Comparison of ENCODE assay signal across 8 cellular contexts in the genomic region with DNA sequence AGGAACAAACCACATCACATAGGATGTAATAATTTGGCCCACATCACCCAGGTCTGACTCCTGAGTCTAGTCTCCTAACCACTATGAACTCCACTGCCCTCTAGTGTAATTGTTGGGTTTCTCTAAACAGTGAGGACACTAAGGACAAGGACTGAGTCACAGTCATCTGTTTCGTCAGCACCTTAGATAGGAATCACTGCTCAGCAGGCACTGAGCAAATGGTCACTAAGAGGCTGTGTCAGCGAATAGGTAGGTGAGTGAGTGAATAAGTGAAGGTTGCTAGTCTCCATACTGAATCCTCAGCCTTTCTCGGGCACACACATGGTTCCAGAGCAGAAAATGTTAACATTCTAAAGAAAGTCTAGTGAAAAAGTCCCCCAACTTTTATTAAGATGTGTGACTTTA.
A peak's percentile ranks its signal among the peaks of the same experiment; 100 is the strongest.
DNase-seq lines count a peak whose midpoint lies in the region; ATAC-seq, FAIRE-seq and TF ChIP-seq lines count a peak whose summit lies in the region.

No MANE protein-coding gene starts in this region.

- peak; percentile 89 for ATAC-seq in GM21367 (IDR thresholded peaks at IDR 0.05; ENCODE audit: unreplicated experiment)
- peak; percentile 90 for ATAC-seq in Panc1
- ATAC-seq in esophagus mucosa, result peak; percentile 98
- peak; percentile 78 to 87 (median 83) for ATAC-seq in pancreas
- ATAC-seq in HG02610 (IDR thresholded peaks at IDR 0.05; ENCODE audit: unreplicated experiment), result no peak

- intact Hi-C loops in Panc1 (cut with micrococcal nuclease; ENCODE audit: unreplicated experiment), result loop anchor here (10.0 kb wide), 1 partner anchor 416 kb away; no protein-coding TSS in a partner anchor
- intact Hi-C loops in pancreas (cut with DNase I), result no loop called here

- H3K36me3 ChIP-seq in Panc1 (ENCODE audit: control insufficient read depth, insufficient read depth, low read length) (no peaks in the 10 kb centered on the region), pancreas (no peaks in the 10 kb centered on the region)

- DNase-seq in ELR (ENCODE audit: low read depth), result peak; percentile 93
- peak; percentile 90 for DNase-seq in HT1080 (ENCODE audit: low read depth)
- DNase-seq in Panc1 (ENCODE audit: low read depth, low spot score), result peak; percentile 96
- peak in 2 of 6 donors; percentile 22 to 46 for DNase-seq in pancreas
- no peak for DNase-seq in activated CD4-positive, alpha-beta T cell treated with anti-CD3 and anti-CD28 coated beads, Interleukin-2, amount 50 U/mL, for 4 hours

- H3K4me3 ChIP-seq in Panc1 (ENCODE audit: low read depth in 2 of 2, low read length in 2 of 2) (no peak overlapping the region), pancreas (no peak overlapping the region)

- TF ChIP-seq CTCF in Panc1 (IDR thresholded peaks at IDR 0.05) (peak; percentile 67), pancreas (IDR thresholded peaks at IDR 0.05) (peak; percentile 23 to 47 (median 32))

- FAIRE-seq in pancreas (lab: Jason Lieb, UNC), result no peak

- no peak overlapping the region for H3K27ac ChIP-seq in Panc1 (ENCODE audit: low read length)
- no peak overlapping the region for H3K27ac ChIP-seq in pancreas

- in situ Hi-C loops in Panc1 (cut with HindIII; ENCODE audit: low pct_unique_long_range_greater_than_20kb, low sequenced_read_pairs), result no loop called here

- WGBS in pancreas, 2 donors, result 54 to 59% methylated on average over 3 of the region's 3 CpGs

- CTCF ChIA-PET in Panc1 (lab: Charles Lee), result no interaction called here

- H3K27me3 ChIP-seq in Panc1 (ENCODE audit: control insufficient read depth, insufficient read depth, low read length) (no peaks in the 10 kb centered on the region), pancreas (no peaks in the 10 kb centered on the region)

- H3K4me1 ChIP-seq in Panc1 (ENCODE audit: control insufficient read depth, insufficient read depth, low read length), result no peaks in the 10 kb centered on the region
- peaks cover 12 to 37% (median 29%) of the 10 kb centered on the region in 3 donors for H3K4me1 ChIP-seq in pancreas

- H3K9me3 ChIP-seq in Panc1 (ENCODE audit: control insufficient read depth, insufficient read depth, low read depth, low read length) (no peaks in the 10 kb centered on the region), pancreas (no peaks in the 10 kb centered on the region)

- POLR2A ChIA-PET in Panc1 (lab: Charles Lee), result no interaction called here

- BruUV-seq in Panc1 (replicated peaks; lab: Mats Ljungman, UMichigan), result no TSS peak

Comparison
In these comparisons a context has a peak if more than half of its experiments do, and no peak if none do; other contexts are left out.
1. DNase-seq: peak in ELR (single experiment), HT1080 (single experiment) and Panc1 (single experiment); none in activated CD4-positive, alpha-beta T cell treated with anti-CD3 and anti-CD28 coated beads, Interleukin-2, amount 50 U/mL, for 4 hours (0 of 2).